Comparison of ENCODE assay signal across 28 cellular contexts in genomic region chr11:117212697-117213355, GRCh38. TPM values are rescaled to one million over a fixed set of nuclear protein-coding genes. Genes with fewer than 3 reads are reported as not detected.
DNase-seq lines count a peak whose midpoint lies in the region; ATAC-seq, FAIRE-seq and TF ChIP-seq lines count a peak whose summit lies in the region.
"Had no signal": no experiment of that assay in that cellular context is flagged by ENCODE, and none has a peak within 500 bp of the region (broad histone marks: within the 10 kb centered on the region; RNA-seq: fewer than 3 reads in every experiment).

No MANE protein-coding gene starts in this region.

- H3K4me1 ChIP-seq in kidney (ENCODE audit: control insufficient read depth in 1 of 2, insufficient read depth in 1 of 2, low read depth in 1 of 2, low read length in 2 of 2), result peaks cover 0 to 6% of the 10 kb centered on the region in 2 donors
- H3K4me1 ChIP-seq: BE2C, SJCRH30 had no signal

- H3K4me1 Mint-ChIP-seq in activated naive CD4-positive, alpha-beta T cell treated with anti-CD3 and anti-CD28 coated beads, Interleukin-2, amount 50 U/mL, for 24 hours, result no peaks in the 10 kb centered on the region
- H3K4me1 Mint-ChIP-seq in activated naive CD4-positive, alpha-beta T cell treated with anti-CD3 and anti-CD28 coated beads for 36 hours (ENCODE audit: low read depth), result peaks cover 7% of the 10 kb centered on the region
- H3K4me1 Mint-ChIP-seq in T-helper 17 cell, result peaks cover 17% of the 10 kb centered on the region
- no peaks in the 10 kb centered on the region for H3K4me1 Mint-ChIP-seq in stimulated activated memory B cell treated with anti-CD40 and anti-IgM and Interleukin-4, amounts not matched to agents 10 μg/mL and 1 μg/mL and 100 μg/mL, for 72 hours
- H3K4me1 Mint-ChIP-seq: CD14-positive monocyte had no signal

- H3K4me3 ChIP-seq in kidney (ENCODE audit: low read length in 2 of 2), result no peak overlapping the region
- H3K4me3 ChIP-seq: K562, SJCRH30 had no signal

- H3K27ac Mint-ChIP-seq in activated naive CD4-positive, alpha-beta T cell treated with anti-CD3 and anti-CD28 coated beads, Interleukin-2, amount 50 U/mL, for 24 hours, result peak overlapping the region; percentile 15
- H3K27ac Mint-ChIP-seq in activated naive CD4-positive, alpha-beta T cell treated with anti-CD3 and anti-CD28 coated beads for 36 hours, result no peak overlapping the region
- H3K27ac Mint-ChIP-seq in T-helper 17 cell, result peak overlapping the region; percentile 70
- H3K27ac Mint-ChIP-seq in stimulated activated memory B cell treated with anti-CD40 and anti-IgM and Interleukin-4, amounts not matched to agents 10 μg/mL and 1 μg/mL and 100 μg/mL, for 72 hours, result peak overlapping the region; percentile 17

- H3K36me3 Mint-ChIP-seq in activated naive CD4-positive, alpha-beta T cell treated with anti-CD3 and anti-CD28 coated beads, Interleukin-2, amount 50 U/mL, for 24 hours, result peaks cover 15% of the 10 kb centered on the region
- H3K36me3 Mint-ChIP-seq in activated naive CD4-positive, alpha-beta T cell treated with anti-CD3 and anti-CD28 coated beads for 36 hours (ENCODE audit: low read depth), result peaks cover 34% of the 10 kb centered on the region
- H3K36me3 Mint-ChIP-seq in T-helper 17 cell (ENCODE audit: low read depth), result peaks cover 20% of the 10 kb centered on the region
- H3K36me3 Mint-ChIP-seq in stimulated activated memory B cell treated with anti-CD40 and anti-IgM and Interleukin-4, amounts not matched to agents 10 μg/mL and 1 μg/mL and 100 μg/mL, for 72 hours, result peaks cover 65% of the 10 kb centered on the region

- CTCF ChIA-PET in activated naive CD4-positive, alpha-beta T cell treated with anti-CD3 and anti-CD28 coated beads for 36 hours (lab: Charles Lee), result interaction anchor here (0.9 kb wide), 1 partner anchor 13 kb away, joined by 6 read pairs; no protein-coding TSS in a partner anchor

- H3K9me3 ChIP-seq in T-helper 17 cell (ENCODE audit: control insufficient read depth, low read length, poor library complexity, severe bottlenecking) (no peaks in the 10 kb centered on the region), kidney (ENCODE audit: control insufficient read depth in 1 of 2, low read length in 2 of 2) (no peaks in the 10 kb centered on the region)
- H3K9me3 ChIP-seq: BE2C, SJCRH30 had no signal

- H3K9me3 Mint-ChIP-seq in activated naive CD4-positive, alpha-beta T cell treated with anti-CD3 and anti-CD28 coated beads, Interleukin-2, amount 50 U/mL, for 24 hours, result no peaks in the 10 kb centered on the region
- no peaks in the 10 kb centered on the region for H3K9me3 Mint-ChIP-seq in activated naive CD4-positive, alpha-beta T cell treated with anti-CD3 and anti-CD28 coated beads for 36 hours
- no peaks in the 10 kb centered on the region for H3K9me3 Mint-ChIP-seq in stimulated activated memory B cell treated with anti-CD40 and anti-IgM and Interleukin-4, amounts not matched to agents 10 μg/mL and 1 μg/mL and 100 μg/mL, for 72 hours
- H3K9me3 Mint-ChIP-seq: CD14-positive monocyte; CD8-positive, alpha-beta memory T cell had no signal

- no peak overlapping the region for H3K9ac ChIP-seq in kidney (ENCODE audit: low read length in 2 of 2)

- no peak overlapping the region for H3K27ac ChIP-seq in kidney (ENCODE audit: low read depth in 2 of 2, low read length in 2 of 2)
- H3K27ac ChIP-seq: HL-60, SJCRH30 had no signal

- H3K4me3 Mint-ChIP-seq in activated naive CD4-positive, alpha-beta T cell treated with anti-CD3 and anti-CD28 coated beads, Interleukin-2, amount 50 U/mL, for 24 hours, result no peak overlapping the region
- H3K4me3 Mint-ChIP-seq in activated naive CD4-positive, alpha-beta T cell treated with anti-CD3 and anti-CD28 coated beads for 36 hours, result no peak overlapping the region
- H3K4me3 Mint-ChIP-seq in T-helper 17 cell, result no peak overlapping the region
- H3K4me3 Mint-ChIP-seq in stimulated activated memory B cell treated with anti-CD40 and anti-IgM and Interleukin-4, amounts not matched to agents 10 μg/mL and 1 μg/mL and 100 μg/mL, for 72 hours, result no peak overlapping the region
- H3K4me3 Mint-ChIP-seq: CD14-positive monocyte had no signal

- H3K27me3 Mint-ChIP-seq in activated naive CD4-positive, alpha-beta T cell treated with anti-CD3 and anti-CD28 coated beads, Interleukin-2, amount 50 U/mL, for 24 hours, result no peaks in the 10 kb centered on the region
- no peaks in the 10 kb centered on the region for H3K27me3 Mint-ChIP-seq in activated naive CD4-positive, alpha-beta T cell treated with anti-CD3 and anti-CD28 coated beads for 36 hours (ENCODE audit: low read depth)
- no peaks in the 10 kb centered on the region for H3K27me3 Mint-ChIP-seq in T-helper 17 cell
- no peaks in the 10 kb centered on the region for H3K27me3 Mint-ChIP-seq in stimulated activated memory B cell treated with anti-CD40 and anti-IgM and Interleukin-4, amounts not matched to agents 10 μg/mL and 1 μg/mL and 100 μg/mL, for 72 hours
- H3K27me3 Mint-ChIP-seq: CD8-positive, alpha-beta memory T cell had no signal

- peaks cover 24 to 33% of the 10 kb centered on the region in 2 donors for H3K36me3 ChIP-seq in kidney (ENCODE audit: control insufficient read depth in 1 of 2, insufficient read depth in 2 of 2, low read length in 2 of 2)
- H3K36me3 ChIP-seq: SJCRH30 had no signal

- ATAC-seq in T-helper 17 cell, result no peak
- no peak for ATAC-seq in stimulated activated memory B cell treated with anti-CD40 and anti-IgM and Interleukin-4, amounts not matched to agents 10 μg/mL and 1 μg/mL and 100 μg/mL, for 72 hours
- ATAC-seq: K562, PC-3 had no signal

- FAIRE-seq in kidney (lab: Jason Lieb, UNC), result no peak
- FAIRE-seq: GM19239, H54, K562 had no signal

- intact Hi-C loops in activated naive CD4-positive, alpha-beta T cell treated with anti-CD3 and anti-CD28 coated beads for 36 hours (cut with micrococcal nuclease), result no loop called here
- intact Hi-C loops in kidney (cut with DNase I), result no loop called here

- TF ChIP-seq CTCF in kidney (IDR thresholded peaks at IDR 0.05; ENCODE audit: borderline replicate concordance, extremely low read depth, insufficient read depth), result no peak

- no peak for DNase-seq in activated naive CD4-positive, alpha-beta T cell treated with anti-CD3 and anti-CD28 coated beads for 36 hours
- DNase-seq in T-helper 17 cell (no peak), kidney (peak; percentile 17)
- DNase-seq in stimulated activated naive CD4-positive, alpha-beta T cell (lab: John Stamatoyannopoulos, UW), result no peak
- no peak for DNase-seq in effector CD8-positive, alpha-beta T cell (lab: John Stamatoyannopoulos, UW)
- DNase-seq: 8988T; ACHN; BE2C; Calu3; CD8-positive, alpha-beta memory T cell; DMS79 treated with DMSO at 0.1 percent for 48 hours; GF-D8; Kasumi-1; NCI-H1092 treated with DMSO at 0.1 percent for 48 hours; NCI-H1436; NCI-H187; NCI-H2171 treated with DMSO at 0.1 percent for 48 hours; NCI-H524; NCI-H774; PC-3; SJCRH30 had no signal

RNA-seq across cellular contexts. Expression of gene TAGLN, which starts 13.7 kb away (rescaled TPM):
- 1 to 10 TPM; 2.1 to 2.2 TPM for total RNA-seq in activated naive CD4-positive, alpha-beta T cell treated with anti-CD3 and anti-CD28 coated beads for 36 hours
- total RNA-seq in T-helper 17 cell (1 to 10 TPM; 8.7 to 9.6 TPM), kidney (846 TPM)
- polyA plus RNA-seq in kidney (ENCODE audit: insufficient read depth, low read depth, low replicate concordance), result 776 TPM

RNA-seq across cellular contexts. Expression of gene PCSK7, which starts 19.0 kb away (rescaled TPM):
- 10 to 100 TPM; 97.6 to 97.9 TPM for total RNA-seq in activated naive CD4-positive, alpha-beta T cell treated with anti-CD3 and anti-CD28 coated beads for 36 hours
- total RNA-seq in T-helper 17 cell (100 to 1,000 TPM; 312 to 355 TPM), kidney (70.2 TPM)
- 14.5 TPM for polyA plus RNA-seq in kidney (ENCODE audit: insufficient read depth, low read depth, low replicate concordance)

RNA-seq across cellular contexts. Expression of gene RNF214, which starts 19.6 kb away (rescaled TPM):
- 10 to 100 TPM; 14.0 to 14.4 TPM for total RNA-seq in activated naive CD4-positive, alpha-beta T cell treated with anti-CD3 and anti-CD28 coated beads for 36 hours
- total RNA-seq in T-helper 17 cell, result 10 to 100 TPM; 20.1 to 24.4 TPM
- 24.7 TPM for total RNA-seq in kidney
- 8.5 TPM for polyA plus RNA-seq in kidney (ENCODE audit: insufficient read depth, low read depth, low replicate concordance)

RNA-seq across cellular contexts. Expression of gene SIDT2, which starts 34.3 kb away (rescaled TPM):
- total RNA-seq in activated naive CD4-positive, alpha-beta T cell treated with anti-CD3 and anti-CD28 coated beads for 36 hours, result 10 to 100 TPM; 23.9 to 25.6 TPM
- total RNA-seq in T-helper 17 cell, result 100 to 1,000 TPM; 106 to 118 TPM
- total RNA-seq in kidney, result 37.4 TPM
- polyA plus RNA-seq in kidney (ENCODE audit: insufficient read depth, low read depth, low replicate concordance), result 16.4 TPM

Comparison
In these comparisons a context has a peak if more than half of its experiments do, and no peak if none do; other contexts are left out.
1. RNA of gene TAGLN, which starts 13.7 kb away (total RNA-seq): 846 TPM in kidney (single experiment); 8.7 to 9.6 TPM in T-helper 17 cell and 2.1 to 2.2 TPM in activated naive CD4-positive, alpha-beta T cell treated with anti-CD3 and anti-CD28 coated beads for 36 hours; every median in the first group is over 10 times any median in the second.